Comparison of ENCODE assay signal across 8 cellular contexts in genomic region chr19:34662919-34663318, GRCh38. TPM values are rescaled to one million over a fixed set of nuclear protein-coding genes. Genes with fewer than 3 reads are reported as not detected.
DNase-seq lines count a peak whose midpoint lies in the region; ATAC-seq and TF ChIP-seq lines count a peak whose summit lies in the region.

No MANE protein-coding gene starts in this region.

- H3K9me3 Mint-ChIP-seq in activated T-helper 17 cell treated with anti-CD3 and anti-CD28 coated beads, Interleukin-2, amount 50 U/mL, for 72 hours, result peaks cover 2% of the 10 kb centered on the region

- H3K36me3 Mint-ChIP-seq in activated T-helper 17 cell treated with anti-CD3 and anti-CD28 coated beads, Interleukin-2, amount 50 U/mL, for 72 hours (ENCODE audit: low read depth), result no peaks in the 10 kb centered on the region

- ATAC-seq in activated T-helper 17 cell treated with anti-CD3 and anti-CD28 coated beads, Interleukin-2, amount 50 U/mL, for 72 hours (replicated peaks), result peak; percentile 86
- ATAC-seq in GM19023 (IDR thresholded peaks at IDR 0.05; ENCODE audit: unreplicated experiment), result no peak
- ATAC-seq in HG02973 (IDR thresholded peaks at IDR 0.05; ENCODE audit: unreplicated experiment), result no peak
- no peak for ATAC-seq in GM19328 (IDR thresholded peaks at IDR 0.05; ENCODE audit: unreplicated experiment)

- peak overlapping the region; percentile 18 for H3K27ac Mint-ChIP-seq in activated T-helper 17 cell treated with anti-CD3 and anti-CD28 coated beads, Interleukin-2, amount 50 U/mL, for 72 hours

- TF ChIP-seq CTCF in AG09319 (IDR thresholded peaks at IDR 0.05; ENCODE audit: low read depth, low read length) (peak; percentile 15), GM12873 (IDR thresholded peaks at IDR 0.05; ENCODE audit: insufficient read depth, low read depth, low read length, missing control alignments) (peak; percentile 66)

- no peak for DNase-seq in AG09319 (ENCODE audit: extremely low read depth, low read depth)
- DNase-seq in NCI-H524 treated with DMSO at 0.1 percent for 48 hours (lab: John Stamatoyannopoulos, UW), result peak; percentile 29
- DNase-seq in medulla oblongata (ENCODE audit: extremely low spot score), result peak; percentile 26

- no peak overlapping the region for H3K4me3 Mint-ChIP-seq in activated T-helper 17 cell treated with anti-CD3 and anti-CD28 coated beads, Interleukin-2, amount 50 U/mL, for 72 hours

- peaks cover 15% of the 10 kb centered on the region for H3K4me1 Mint-ChIP-seq in activated T-helper 17 cell treated with anti-CD3 and anti-CD28 coated beads, Interleukin-2, amount 50 U/mL, for 72 hours

- peaks cover 3% of the 10 kb centered on the region for H3K27me3 Mint-ChIP-seq in activated T-helper 17 cell treated with anti-CD3 and anti-CD28 coated beads, Interleukin-2, amount 50 U/mL, for 72 hours

RNA-seq across cellular contexts. Expression of gene SCGB2B2, which starts 14.0 kb away (rescaled TPM):
- total RNA-seq in activated T-helper 17 cell treated with anti-CD3 and anti-CD28 coated beads, Interleukin-2, amount 50 U/mL, for 72 hours, result under 1 TPM; 0.35 to 0.71 TPM

RNA-seq across cellular contexts. Expression of gene ZNF302, which starts 14.6 kb away (rescaled TPM):
- 10 to 100 TPM in 1 of 2 donors, 1 to 10 TPM in 1; 7.7 to 11.7 TPM for total RNA-seq in activated T-helper 17 cell treated with anti-CD3 and anti-CD28 coated beads, Interleukin-2, amount 50 U/mL, for 72 hours
